In the genomic region with DNA sequence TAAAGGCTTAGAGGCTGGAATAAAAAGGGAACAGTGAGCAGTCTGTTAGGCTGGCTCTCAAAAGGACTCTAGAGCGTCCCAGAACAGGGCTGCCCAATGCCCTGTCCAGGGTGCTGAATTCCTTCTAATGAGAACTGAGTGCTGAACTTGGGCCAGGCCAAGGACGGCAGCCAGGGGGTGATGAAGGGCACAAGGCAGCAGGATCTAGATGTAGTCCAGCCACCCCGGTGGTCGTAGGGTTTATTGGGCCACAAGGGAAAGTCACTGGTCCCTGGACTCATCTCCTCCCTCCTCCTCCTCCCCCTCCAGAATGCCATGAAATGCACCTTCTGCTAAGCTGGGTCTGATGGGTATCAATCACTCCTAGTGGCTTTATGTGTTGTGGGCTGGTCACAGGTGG, we compare ENCODE assay signal across 1 cellular context.
TF ChIP-seq lines count a peak whose summit lies in the region.

No MANE protein-coding gene starts in this region.

TF ChIP-seq in HepG2, 621 proteins besides CTCF, POLR2A, EP300 and RAD21 (continued from another document and continues in another):
- TF ChIP-seq, protein P1, sequence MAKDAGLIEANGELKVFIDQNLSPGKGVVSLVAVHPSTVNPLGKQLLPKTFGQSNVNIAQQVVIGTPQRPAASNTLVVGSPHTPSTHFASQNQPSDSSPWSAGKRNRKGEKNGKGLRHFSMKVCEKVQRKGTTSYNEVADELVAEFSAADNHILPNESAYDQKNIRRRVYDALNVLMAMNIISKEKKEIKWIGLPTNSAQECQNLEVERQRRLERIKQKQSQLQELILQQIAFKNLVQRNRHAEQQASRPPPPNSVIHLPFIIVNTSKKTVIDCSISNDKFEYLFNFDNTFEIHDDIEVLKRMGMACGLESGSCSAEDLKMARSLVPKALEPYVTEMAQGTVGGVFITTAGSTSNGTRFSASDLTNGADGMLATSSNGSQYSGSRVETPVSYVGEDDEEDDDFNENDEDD (CRISPR knock-in tag; IDR thresholded peaks at IDR 0.05; ENCODE audit: borderline replicate concordance) = 0 out of 2 replicates have a peak, but pooled peaks have one; percentile 17
- TF ChIP-seq, protein P2, sequence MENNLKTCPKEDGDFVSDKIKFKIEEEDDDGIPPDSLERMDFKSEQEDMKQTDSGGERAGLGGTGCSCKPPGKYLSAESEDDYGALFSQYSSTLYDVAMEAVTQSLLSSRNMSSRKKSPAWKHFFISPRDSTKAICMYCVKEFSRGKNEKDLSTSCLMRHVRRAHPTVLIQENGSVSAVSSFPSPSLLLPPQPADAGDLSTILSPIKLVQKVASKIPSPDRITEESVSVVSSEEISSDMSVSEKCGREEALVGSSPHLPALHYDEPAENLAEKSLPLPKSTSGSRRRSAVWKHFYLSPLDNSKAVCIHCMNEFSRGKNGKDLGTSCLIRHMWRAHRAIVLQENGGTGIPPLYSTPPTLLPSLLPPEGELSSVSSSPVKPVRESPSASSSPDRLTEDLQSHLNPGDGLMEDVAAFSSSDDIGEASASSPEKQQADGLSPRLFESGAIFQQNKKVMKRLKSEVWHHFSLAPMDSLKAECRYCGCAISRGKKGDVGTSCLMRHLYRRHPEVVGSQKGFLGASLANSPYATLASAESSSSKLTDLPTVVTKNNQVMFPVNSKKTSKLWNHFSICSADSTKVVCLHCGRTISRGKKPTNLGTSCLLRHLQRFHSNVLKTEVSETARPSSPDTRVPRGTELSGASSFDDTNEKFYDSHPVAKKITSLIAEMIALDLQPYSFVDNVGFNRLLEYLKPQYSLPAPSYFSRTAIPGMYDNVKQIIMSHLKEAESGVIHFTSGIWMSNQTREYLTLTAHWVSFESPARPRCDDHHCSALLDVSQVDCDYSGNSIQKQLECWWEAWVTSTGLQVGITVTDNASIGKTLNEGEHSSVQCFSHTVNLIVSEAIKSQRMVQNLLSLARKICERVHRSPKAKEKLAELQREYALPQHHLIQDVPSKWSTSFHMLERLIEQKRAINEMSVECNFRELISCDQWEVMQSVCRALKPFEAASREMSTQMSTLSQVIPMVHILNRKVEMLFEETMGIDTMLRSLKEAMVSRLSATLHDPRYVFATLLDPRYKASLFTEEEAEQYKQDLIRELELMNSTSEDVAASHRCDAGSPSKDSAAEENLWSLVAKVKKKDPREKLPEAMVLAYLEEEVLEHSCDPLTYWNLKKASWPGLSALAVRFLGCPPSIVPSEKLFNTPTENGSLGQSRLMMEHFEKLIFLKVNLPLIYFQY (CRISPR knock-in tag; IDR thresholded peaks at IDR 0.05; ENCODE audit: borderline replicate concordance) = peak; percentile 89
- TF ChIP-seq, protein P3, sequence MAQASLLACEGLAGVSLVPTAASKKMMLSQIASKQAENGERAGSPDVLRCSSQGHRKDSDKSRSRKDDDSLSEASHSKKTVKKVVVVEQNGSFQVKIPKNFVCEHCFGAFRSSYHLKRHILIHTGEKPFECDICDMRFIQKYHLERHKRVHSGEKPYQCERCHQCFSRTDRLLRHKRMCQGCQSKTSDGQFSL (CRISPR knock-in tag; IDR thresholded peaks at IDR 0.05) = no peak
- TF ChIP-seq MZF1 (CRISPR knock-in tag; IDR thresholded peaks at IDR 0.05; ENCODE audit: borderline replicate concordance) = no peak
- TF ChIP-seq MIER2 (CRISPR knock-in tag; IDR thresholded peaks at IDR 0.05) = peak; percentile 99
- no peak for TF ChIP-seq REXO4 (CRISPR knock-in tag; IDR thresholded peaks at IDR 0.05; ENCODE audit: borderline replicate concordance)
- TF ChIP-seq, protein P4, sequence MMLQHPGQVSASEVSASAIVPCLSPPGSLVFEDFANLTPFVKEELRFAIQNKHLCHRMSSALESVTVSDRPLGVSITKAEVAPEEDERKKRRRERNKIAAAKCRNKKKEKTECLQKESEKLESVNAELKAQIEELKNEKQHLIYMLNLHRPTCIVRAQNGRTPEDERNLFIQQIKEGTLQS (CRISPR knock-in tag; IDR thresholded peaks at IDR 0.05) = peak; percentile 50; the same call in 1 of the 2 replicates
- TF ChIP-seq, protein P5, sequence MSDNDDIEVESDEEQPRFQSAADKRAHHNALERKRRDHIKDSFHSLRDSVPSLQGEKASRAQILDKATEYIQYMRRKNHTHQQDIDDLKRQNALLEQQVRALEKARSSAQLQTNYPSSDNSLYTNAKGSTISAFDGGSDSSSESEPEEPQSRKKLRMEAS (IDR thresholded peaks at IDR 0.05) = no peak
- TF ChIP-seq, protein P6, sequence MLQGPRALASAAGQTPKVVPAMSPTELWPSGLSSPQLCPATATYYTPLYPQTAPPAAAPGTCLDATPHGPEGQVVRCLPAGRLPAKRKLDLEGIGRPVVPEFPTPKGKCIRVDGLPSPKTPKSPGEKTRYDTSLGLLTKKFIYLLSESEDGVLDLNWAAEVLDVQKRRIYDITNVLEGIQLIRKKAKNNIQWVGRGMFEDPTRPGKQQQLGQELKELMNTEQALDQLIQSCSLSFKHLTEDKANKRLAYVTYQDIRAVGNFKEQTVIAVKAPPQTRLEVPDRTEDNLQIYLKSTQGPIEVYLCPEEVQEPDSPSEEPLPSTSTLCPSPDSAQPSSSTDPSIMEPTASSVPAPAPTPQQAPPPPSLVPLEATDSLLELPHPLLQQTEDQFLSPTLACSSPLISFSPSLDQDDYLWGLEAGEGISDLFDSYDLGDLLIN (CRISPR knock-in tag; IDR thresholded peaks at IDR 0.05; ENCODE audit: borderline replicate concordance) = no peak; the same call in 1 of the 2 replicates
- 0 out of 2 replicates have a peak, but pooled peaks have one; percentile 53 for TF ChIP-seq XBP1 (CRISPR knock-in tag; IDR thresholded peaks at IDR 0.05)
- TF ChIP-seq, protein P7, sequence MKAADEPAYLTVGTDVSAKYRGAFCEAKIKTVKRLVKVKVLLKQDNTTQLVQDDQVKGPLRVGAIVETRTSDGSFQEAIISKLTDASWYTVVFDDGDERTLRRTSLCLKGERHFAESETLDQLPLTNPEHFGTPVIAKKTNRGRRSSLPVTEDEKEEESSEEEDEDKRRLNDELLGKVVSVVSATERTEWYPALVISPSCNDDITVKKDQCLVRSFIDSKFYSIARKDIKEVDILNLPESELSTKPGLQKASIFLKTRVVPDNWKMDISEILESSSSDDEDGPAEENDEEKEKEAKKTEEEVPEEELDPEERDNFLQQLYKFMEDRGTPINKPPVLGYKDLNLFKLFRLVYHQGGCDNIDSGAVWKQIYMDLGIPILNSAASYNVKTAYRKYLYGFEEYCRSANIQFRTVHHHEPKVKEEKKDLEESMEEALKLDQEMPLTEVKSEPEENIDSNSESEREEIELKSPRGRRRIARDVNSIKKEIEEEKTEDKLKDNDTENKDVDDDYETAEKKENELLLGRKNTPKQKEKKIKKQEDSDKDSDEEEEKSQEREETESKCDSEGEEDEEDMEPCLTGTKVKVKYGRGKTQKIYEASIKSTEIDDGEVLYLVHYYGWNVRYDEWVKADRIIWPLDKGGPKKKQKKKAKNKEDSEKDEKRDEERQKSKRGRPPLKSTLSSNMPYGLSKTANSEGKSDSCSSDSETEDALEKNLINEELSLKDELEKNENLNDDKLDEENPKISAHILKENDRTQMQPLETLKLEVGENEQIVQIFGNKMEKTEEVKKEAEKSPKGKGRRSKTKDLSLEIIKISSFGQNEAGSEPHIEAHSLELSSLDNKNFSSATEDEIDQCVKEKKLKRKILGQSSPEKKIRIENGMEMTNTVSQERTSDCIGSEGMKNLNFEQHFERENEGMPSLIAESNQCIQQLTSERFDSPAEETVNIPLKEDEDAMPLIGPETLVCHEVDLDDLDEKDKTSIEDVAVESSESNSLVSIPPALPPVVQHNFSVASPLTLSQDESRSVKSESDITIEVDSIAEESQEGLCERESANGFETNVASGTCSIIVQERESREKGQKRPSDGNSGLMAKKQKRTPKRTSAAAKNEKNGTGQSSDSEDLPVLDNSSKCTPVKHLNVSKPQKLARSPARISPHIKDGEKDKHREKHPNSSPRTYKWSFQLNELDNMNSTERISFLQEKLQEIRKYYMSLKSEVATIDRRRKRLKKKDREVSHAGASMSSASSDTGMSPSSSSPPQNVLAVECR (CRISPR knock-in tag; IDR thresholded peaks at IDR 0.05; ENCODE audit: borderline replicate concordance) = peak; percentile 56; the same call in 1 of the 2 replicates
- TF ChIP-seq MED1 (CRISPR knock-in tag; IDR thresholded peaks at IDR 0.05) = peak; percentile 50; the same call in 1 of the 2 replicates
- TF ChIP-seq ETV5 (CRISPR knock-in tag; IDR thresholded peaks at IDR 0.05; ENCODE audit: borderline replicate concordance) = peak; percentile 41; the same call in 1 of the 2 replicates
- TF ChIP-seq PLRG1 (conservative IDR thresholded peaks at IDR 0.05) = no peak
- TF ChIP-seq, protein P8, sequence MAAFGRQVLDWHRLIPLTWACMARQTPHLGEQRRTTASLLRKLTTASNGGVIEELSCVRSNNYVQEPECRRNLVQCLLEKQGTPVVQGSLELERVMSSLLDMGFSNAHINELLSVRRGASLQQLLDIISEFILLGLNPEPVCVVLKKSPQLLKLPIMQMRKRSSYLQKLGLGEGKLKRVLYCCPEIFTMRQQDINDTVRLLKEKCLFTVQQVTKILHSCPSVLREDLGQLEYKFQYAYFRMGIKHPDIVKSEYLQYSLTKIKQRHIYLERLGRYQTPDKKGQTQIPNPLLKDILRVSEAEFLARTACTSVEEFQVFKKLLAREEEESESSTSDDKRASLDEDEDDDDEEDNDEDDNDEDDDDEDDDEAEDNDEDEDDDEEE (CRISPR knock-in tag; IDR thresholded peaks at IDR 0.05) = peak; percentile 82
- TF ChIP-seq, protein P9, sequence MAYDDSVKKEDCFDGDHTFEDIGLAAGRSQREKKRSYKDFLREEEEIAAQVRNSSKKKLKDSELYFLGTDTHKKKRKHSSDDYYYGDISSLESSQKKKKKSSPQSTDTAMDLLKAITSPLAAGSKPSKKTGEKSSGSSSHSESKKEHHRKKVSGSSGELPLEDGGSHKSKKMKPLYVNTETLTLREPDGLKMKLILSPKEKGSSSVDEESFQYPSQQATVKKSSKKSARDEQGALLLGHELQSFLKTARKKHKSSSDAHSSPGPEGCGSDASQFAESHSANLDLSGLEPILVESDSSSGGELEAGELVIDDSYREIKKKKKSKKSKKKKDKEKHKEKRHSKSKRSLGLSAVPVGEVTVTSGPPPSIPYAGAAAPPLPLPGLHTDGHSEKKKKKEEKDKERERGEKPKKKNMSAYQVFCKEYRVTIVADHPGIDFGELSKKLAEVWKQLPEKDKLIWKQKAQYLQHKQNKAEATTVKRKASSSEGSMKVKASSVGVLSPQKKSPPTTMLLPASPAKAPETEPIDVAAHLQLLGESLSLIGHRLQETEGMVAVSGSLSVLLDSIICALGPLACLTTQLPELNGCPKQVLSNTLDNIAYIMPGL (CRISPR knock-in tag; IDR thresholded peaks at IDR 0.05; ENCODE audit: borderline replicate concordance in 1 of 2, low read depth in 1 of 2) = peak in 1 of 2 experiments; percentile 55; a peak in 1 of 4 replicates
- TF ChIP-seq RAD51 (IDR thresholded peaks at IDR 0.05; ENCODE audit: borderline replicate concordance) = no peak
- TF ChIP-seq FOXC1 (CRISPR knock-in tag; IDR thresholded peaks at IDR 0.05; ENCODE audit: borderline replicate concordance) = no peak
- TF ChIP-seq TARDBP (CRISPR knock-in tag; IDR thresholded peaks at IDR 0.05) = no peak
- TF ChIP-seq, protein P10, sequence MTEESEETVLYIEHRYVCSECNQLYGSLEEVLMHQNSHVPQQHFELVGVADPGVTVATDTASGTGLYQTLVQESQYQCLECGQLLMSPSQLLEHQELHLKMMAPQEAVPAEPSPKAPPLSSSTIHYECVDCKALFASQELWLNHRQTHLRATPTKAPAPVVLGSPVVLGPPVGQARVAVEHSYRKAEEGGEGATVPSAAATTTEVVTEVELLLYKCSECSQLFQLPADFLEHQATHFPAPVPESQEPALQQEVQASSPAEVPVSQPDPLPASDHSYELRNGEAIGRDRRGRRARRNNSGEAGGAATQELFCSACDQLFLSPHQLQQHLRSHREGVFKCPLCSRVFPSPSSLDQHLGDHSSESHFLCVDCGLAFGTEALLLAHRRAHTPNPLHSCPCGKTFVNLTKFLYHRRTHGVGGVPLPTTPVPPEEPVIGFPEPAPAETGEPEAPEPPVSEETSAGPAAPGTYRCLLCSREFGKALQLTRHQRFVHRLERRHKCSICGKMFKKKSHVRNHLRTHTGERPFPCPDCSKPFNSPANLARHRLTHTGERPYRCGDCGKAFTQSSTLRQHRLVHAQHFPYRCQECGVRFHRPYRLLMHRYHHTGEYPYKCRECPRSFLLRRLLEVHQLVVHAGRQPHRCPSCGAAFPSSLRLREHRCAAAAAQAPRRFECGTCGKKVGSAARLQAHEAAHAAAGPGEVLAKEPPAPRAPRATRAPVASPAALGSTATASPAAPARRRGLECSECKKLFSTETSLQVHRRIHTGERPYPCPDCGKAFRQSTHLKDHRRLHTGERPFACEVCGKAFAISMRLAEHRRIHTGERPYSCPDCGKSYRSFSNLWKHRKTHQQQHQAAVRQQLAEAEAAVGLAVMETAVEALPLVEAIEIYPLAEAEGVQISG (CRISPR knock-in tag; IDR thresholded peaks at IDR 0.05) = peak; percentile 55; the same call in 1 of the 2 replicates
- TF ChIP-seq KDM3A (CRISPR knock-in tag; IDR thresholded peaks at IDR 0.05; ENCODE audit: low read depth) = no peak
- no peak for TF ChIP-seq ZNF121 (CRISPR knock-in tag; IDR thresholded peaks at IDR 0.05)
- TF ChIP-seq TEAD2 (CRISPR knock-in tag; IDR thresholded peaks at IDR 0.05) = 0 out of 2 replicates have a peak, but pooled peaks have one; percentile 47
- no peak for TF ChIP-seq ZNF564 (CRISPR knock-in tag; IDR thresholded peaks at IDR 0.05)
- TF ChIP-seq, protein P11, sequence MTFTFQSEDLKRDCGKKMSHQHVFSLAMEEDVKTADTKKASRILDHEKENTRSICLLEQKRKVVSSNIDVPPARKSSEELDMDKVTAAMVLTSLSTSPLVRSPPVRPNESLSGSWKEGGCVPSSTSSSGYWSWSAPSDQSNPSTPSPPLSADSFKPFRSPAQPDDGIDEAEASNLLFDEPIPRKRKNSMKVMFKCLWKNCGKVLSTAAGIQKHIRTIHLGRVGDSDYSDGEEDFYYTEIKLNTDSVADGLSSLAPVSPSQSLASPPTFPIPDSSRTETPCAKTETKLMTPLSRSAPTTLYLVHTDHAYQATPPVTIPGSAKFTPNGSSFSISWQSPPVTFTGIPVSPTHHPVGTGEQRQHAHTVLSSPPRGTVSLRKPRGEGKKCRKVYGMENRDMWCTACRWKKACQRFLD (CRISPR knock-in tag; IDR thresholded peaks at IDR 0.05; ENCODE audit: borderline replicate concordance) = no peak
- TF ChIP-seq, protein P12, sequence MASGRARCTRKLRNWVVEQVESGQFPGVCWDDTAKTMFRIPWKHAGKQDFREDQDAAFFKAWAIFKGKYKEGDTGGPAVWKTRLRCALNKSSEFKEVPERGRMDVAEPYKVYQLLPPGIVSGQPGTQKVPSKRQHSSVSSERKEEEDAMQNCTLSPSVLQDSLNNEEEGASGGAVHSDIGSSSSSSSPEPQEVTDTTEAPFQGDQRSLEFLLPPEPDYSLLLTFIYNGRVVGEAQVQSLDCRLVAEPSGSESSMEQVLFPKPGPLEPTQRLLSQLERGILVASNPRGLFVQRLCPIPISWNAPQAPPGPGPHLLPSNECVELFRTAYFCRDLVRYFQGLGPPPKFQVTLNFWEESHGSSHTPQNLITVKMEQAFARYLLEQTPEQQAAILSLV (CRISPR knock-in tag; IDR thresholded peaks at IDR 0.05; ENCODE audit: borderline replicate concordance) = peak; percentile 52; the same call in 1 of the 2 replicates
- no peak for TF ChIP-seq CENPX (CRISPR knock-in tag; IDR thresholded peaks at IDR 0.05)
